Comparison of ENCODE assay signal across 4 cellular contexts in the genomic region with DNA sequence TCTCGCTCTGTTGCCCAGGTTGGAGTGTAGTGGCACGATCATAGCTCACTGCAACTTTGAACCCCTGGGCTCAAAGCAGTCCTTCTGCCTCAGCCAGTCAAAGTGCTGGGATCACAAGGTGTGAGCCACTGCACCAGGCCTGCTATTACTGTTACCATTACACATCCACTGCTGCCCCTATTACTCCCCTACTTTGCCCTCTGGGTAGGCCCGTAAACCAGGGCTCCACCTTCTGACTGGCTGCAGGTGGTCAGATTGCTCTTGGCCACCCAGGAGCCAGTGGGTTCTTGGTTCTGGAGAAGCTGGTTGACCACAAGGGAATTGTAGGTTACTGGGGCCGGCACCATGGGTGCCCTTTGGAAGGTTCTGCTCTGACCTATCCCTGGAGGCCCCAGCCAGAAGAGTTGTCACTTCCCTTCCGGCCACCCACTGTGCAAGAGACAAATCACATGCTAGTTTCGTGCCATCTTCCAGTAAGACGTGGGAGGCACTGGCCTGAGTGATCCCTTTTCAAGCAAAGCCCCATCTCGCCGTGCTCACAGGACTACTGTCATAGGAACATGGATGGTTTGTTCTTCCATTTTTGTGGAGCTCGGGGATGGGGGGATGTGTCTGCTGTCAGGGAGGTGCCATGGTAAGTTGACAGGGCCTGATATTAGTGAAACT. TPM values are rescaled to one million over a fixed set of nuclear protein-coding genes. Genes with fewer than 3 reads are reported as not detected.
"Had no signal": no experiment of that assay in that cellular context is flagged by ENCODE, and none has a peak within 500 bp of the region (broad histone marks: within the 10 kb centered on the region; RNA-seq: fewer than 3 reads in every experiment).

No MANE protein-coding gene starts in this region.

RNA-seq across cellular contexts. Expression of a gene that starts 38.7 kb away (rescaled TPM):
- total RNA-seq: activated naive CD8-positive, alpha-beta T cell treated with anti-CD3 and anti-CD28 coated beads for 36 hours; epithelial cell of proximal tubule; frontal cortex had no signal

RNA-seq across cellular contexts. Expression of a gene that starts 46.9 kb away (rescaled TPM):
- total RNA-seq: chondrocyte had no signal
